Comparison of ENCODE assay signal across 14 cellular contexts in genomic region chr5:61641748-61642565, GRCh38.
DNase-seq lines count a peak whose midpoint lies in the region; ATAC-seq, FAIRE-seq and TF ChIP-seq lines count a peak whose summit lies in the region.
"Had no signal": no experiment of that assay in that cellular context is flagged by ENCODE, and none has a peak within 500 bp of the region (broad histone marks: within the 10 kb centered on the region; RNA-seq: fewer than 3 reads in every experiment).

No MANE protein-coding gene starts in this region.

- TF ChIP-seq POLR2A in Peyer's patch (IDR thresholded peaks at IDR 0.05): no peak

- H3K36me3 ChIP-seq in pancreas (no peaks in the 10 kb centered on the region), MG63 (no peaks in the 10 kb centered on the region), Peyer's patch (no peaks in the 10 kb centered on the region)

- WGBS in pancreas, 2 donors: 75 to 78% methylated on average over 7 of the region's 7 CpGs

- intact Hi-C loops in pancreas (cut with DNase I): no loop called here

- H3K9me3 ChIP-seq in pancreas (no peaks in the 10 kb centered on the region), MG63 (no peaks in the 10 kb centered on the region), Peyer's patch (no peaks in the 10 kb centered on the region)

- H3K4me3 ChIP-seq in choroid plexus epithelial cell (ENCODE audit: low read depth, low read length) (no peak overlapping the region), pancreas (no peak overlapping the region), MG63 (no peak overlapping the region), Peyer's patch (no peak overlapping the region)

- DNase-seq in EH (ENCODE audit: low read depth) (peak; percentile 31), HuH-7 (ENCODE audit: low spot score) (peak; percentile 20), choroid plexus epithelial cell (ENCODE audit: low read depth) (peak; percentile 41), pancreas (no peak), NCI-H446 treated with DMSO at 0.1 percent for 48 hours (lab: John Stamatoyannopoulos, UW) (no peak), NCI-H1436 (lab: John Stamatoyannopoulos, UW) (no peak), MG63 (no peak), Peyer's patch (no peak)
- DNase-seq: DMS79; dorsolateral prefrontal cortex; NCI-H187 treated with DMSO at 0.1 percent for 48 hours; OCI-M1; stimulated activated CD4-positive, alpha-beta T cell treated with anti-CD3 and anti-CD28 coated beads, Interleukin-4, amount 100 ng/mL, for 4 hours; T1000 had no signal

- no peaks in the 10 kb centered on the region for H3K4me1 ChIP-seq in pancreas
- no peaks in the 10 kb centered on the region for H3K4me1 ChIP-seq in Peyer's patch

- TF ChIP-seq CTCF in choroid plexus epithelial cell (conservative IDR thresholded peaks at IDR 0.05; ENCODE audit: low read depth, low read length) (peak; percentile 52), pancreas (IDR thresholded peaks at IDR 0.05) (no peak), Peyer's patch (IDR thresholded peaks at IDR 0.05) (peak in 3 of 6 experiments; percentile 25 to 33 (median 27))

- H3K27me3 ChIP-seq in pancreas: no peaks in the 10 kb centered on the region
- H3K27me3 ChIP-seq in MG63: no peaks in the 10 kb centered on the region
- no peaks in the 10 kb centered on the region for H3K27me3 ChIP-seq in Peyer's patch
- H3K27me3 ChIP-seq: dorsolateral prefrontal cortex had no signal

- peak in 3 of 4 donors; percentile 67 to 68 (median 67) for ATAC-seq in pancreas

- H3K27ac ChIP-seq in pancreas (no peak overlapping the region), Peyer's patch (no peak overlapping the region)

- FAIRE-seq in pancreas (lab: Jason Lieb, UNC): no peak

Comparison
In these comparisons a context has a peak if more than half of its experiments do, and no peak if none do; other contexts are left out.
1. DNase-seq: peak in EH (single experiment), HuH-7 (single experiment) and choroid plexus epithelial cell (single experiment); none in pancreas (0 of 6), NCI-H446 treated with DMSO at 0.1 percent for 48 hours (single experiment), NCI-H1436 (single experiment), MG63 (single experiment) and Peyer's patch (0 of 3).